Comparison of ENCODE assay signal across 8 cellular contexts in the genomic region with DNA sequence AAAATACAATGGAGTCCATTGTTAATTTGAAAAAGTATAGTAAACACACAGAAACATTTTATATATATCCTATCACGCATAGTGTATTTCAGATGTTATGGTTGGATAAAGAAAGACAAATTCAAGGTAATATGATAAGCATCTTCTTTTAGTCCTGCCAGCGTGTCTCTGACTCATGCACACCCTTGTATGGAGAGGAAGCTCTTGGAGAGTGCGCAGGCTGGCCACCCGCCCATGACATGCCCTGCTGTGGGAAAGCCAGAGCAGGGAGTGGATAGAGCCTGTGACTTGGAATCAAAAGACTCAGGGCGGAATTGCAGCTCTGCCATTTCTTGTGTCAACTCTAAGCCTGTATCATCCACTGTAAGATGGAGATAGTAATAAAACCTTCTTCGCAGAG. TPM values are rescaled to one million over a fixed set of nuclear protein-coding genes. Genes with fewer than 3 reads are reported as not detected.
DNase-seq lines count a peak whose midpoint lies in the region; ATAC-seq and TF ChIP-seq lines count a peak whose summit lies in the region.

No MANE protein-coding gene starts in this region.

- H3K27ac ChIP-seq in HCT116 (ENCODE audit: low read depth, low read length): peak overlapping the region; percentile 50
- peak overlapping the region in 5 of 8 donors; percentile 74 to 96 (median 93) for H3K27ac ChIP-seq in spleen
- H3K27ac ChIP-seq in neural progenitor cell: no peak overlapping the region

- H3K36me3 ChIP-seq in HCT116 (ENCODE audit: control insufficient read depth in 1 of 2, insufficient read depth in 2 of 2, low read length in 2 of 2) (no peaks in the 10 kb centered on the region), spleen (no peaks in the 10 kb centered on the region), neural progenitor cell (no peaks in the 10 kb centered on the region)

- peak overlapping the region in 1 of 2 experiments; percentile 7; a peak in 1 of 4 replicates for H3K4me3 ChIP-seq in HCT116 (replicated peaks in 1 of 2; ENCODE audit: low read depth in 1 of 2, low read length in 2 of 2)
- no peak overlapping the region for H3K4me3 ChIP-seq in spleen
- H3K4me3 ChIP-seq in neural progenitor cell: no peak overlapping the region

- 63 to 77% (median 67%) methylated on average over 6 of the region's 6 CpGs for WGBS in spleen, 5 donors

- no peaks in the 10 kb centered on the region for H3K9me2 ChIP-seq in HCT116 (ENCODE audit: insufficient read depth)

- intact Hi-C loops in HCT116 (cut with micrococcal nuclease) (loop anchor here (5.0 kb wide), 1 partner anchor 44 kb away; the partner anchor contains the start of gene CNBP), Right ventricle myocardium superior (cut with DNase I) (loop anchor here (5.0 kb wide), 1 partner anchor 44 kb away; the partner anchor contains the start of gene CNBP), spleen (cut with DNase I; ENCODE audit: low total_unique reads) (no loop called here)

- peaks cover 36 to 66% of the 10 kb centered on the region in 2 experiments for H3K4me1 ChIP-seq in HCT116 (ENCODE audit: control insufficient read depth in 1 of 2, insufficient read depth in 2 of 2, low read length in 2 of 2)
- peaks cover 12 to 69% (median 53%) of the 10 kb centered on the region in 6 donors for H3K4me1 ChIP-seq in spleen
- H3K4me1 ChIP-seq in neural progenitor cell: peaks cover 10% of the 10 kb centered on the region

- no peaks in the 10 kb centered on the region for H4K20me1 ChIP-seq in HCT116 (ENCODE audit: insufficient read depth)
- no peaks in the 10 kb centered on the region for H4K20me1 ChIP-seq in neural progenitor cell (ENCODE audit: low read depth)

- H3K9ac ChIP-seq in HCT116 (ENCODE audit: low read length): peak overlapping the region; percentile 28
- no peak overlapping the region for H3K9ac ChIP-seq in neural progenitor cell

- POLR2A ChIA-PET in HCT116 (lab: Charles Lee): interaction anchor here (0.5 to 2.6 kb wide), 3 partner anchors 12 to 222 kb away, joined by 3 to 12 read pairs (median 6); no protein-coding TSS in a partner anchor

- peak overlapping the region; percentile 75 for H2AFZ ChIP-seq in HCT116 (ENCODE audit: low read depth, low read length, poor library complexity, severe bottlenecking)
- no peak overlapping the region for H2AFZ ChIP-seq in neural progenitor cell (replicated peaks)

- H3K79me2 ChIP-seq in HCT116 (ENCODE audit: insufficient read depth, low read length): no peaks in the 10 kb centered on the region
- H3K79me2 ChIP-seq in neural progenitor cell (ENCODE audit: low read depth): no peaks in the 10 kb centered on the region

- CTCF ChIA-PET in HCT116 (lab: Charles Lee): interaction anchor here (2.7 kb wide), 1 partner anchor 19 kb away, joined by 13 read pairs; no protein-coding TSS in a partner anchor

- H3F3A ChIP-seq in neural progenitor cell (ENCODE audit: low read depth): peaks cover 18% of the 10 kb centered on the region

- peak overlapping the region; percentile 59 for H3K4me2 ChIP-seq in HCT116 (ENCODE audit: low read length)
- H3K4me2 ChIP-seq in neural progenitor cell: no peak overlapping the region

- TF ChIP-seq RAD21 in HCT116 (IDR thresholded peaks at IDR 0.05; ENCODE audit: low read depth): no peak

- no peaks in the 10 kb centered on the region for H3K36me3 Mint-ChIP-seq in T-helper 17 cell (ENCODE audit: low read depth)
- no peaks in the 10 kb centered on the region for H3K36me3 Mint-ChIP-seq in neural progenitor cell

- H3K4me3 Mint-ChIP-seq in T-helper 17 cell (no peak overlapping the region), neural progenitor cell (no peak overlapping the region)

- peak; percentile 57 for DNase-seq in HCT116 (ENCODE audit: low read depth, low spot score)
- DNase-seq in T-helper 17 cell: no peak
- peak; percentile 91 for DNase-seq in Right ventricle myocardium superior
- DNase-seq in spleen: peak; percentile 84
- no peak for DNase-seq in stimulated activated naive CD8-positive, alpha-beta T cell treated with anti-CD3 and anti-CD28 coated beads, Interleukin-15, Interleukin-2, amounts not matched to agents 100 U/mL and 50 U/mL, for 24 hours
- no peak for DNase-seq in NAMALWA (ENCODE audit: low spot score)
- DNase-seq in neural progenitor cell (ENCODE audit: low spot score): no peak

- H3K27ac Mint-ChIP-seq in T-helper 17 cell: peak overlapping the region; percentile 32
- no peak overlapping the region for H3K27ac Mint-ChIP-seq in neural progenitor cell

- no peaks in the 10 kb centered on the region for H3K27me3 Mint-ChIP-seq in T-helper 17 cell
- H3K27me3 Mint-ChIP-seq in neural progenitor cell (ENCODE audit: insufficient read depth, low read depth): peaks cover 9% of the 10 kb centered on the region

- H3K27me3 ChIP-seq in HCT116 (ENCODE audit: insufficient read depth, low read length) (no peaks in the 10 kb centered on the region), spleen (replicated peaks in 1 of 7) (peaks cover 0 to 3% (median 0%) of the 10 kb centered on the region in 7 donors), neural progenitor cell (no peaks in the 10 kb centered on the region)

- no peaks in the 10 kb centered on the region for H3K9me3 Mint-ChIP-seq in neural progenitor cell

- no TSS peak for BruUV-seq in HCT116 (replicated peaks; lab: Mats Ljungman, UMichigan)

- TF ChIP-seq POLR2A in HCT116 (IDR thresholded peaks at IDR 0.05; ENCODE audit: borderline replicate concordance, extremely low read depth, insufficient read depth, insufficient read length) (no peak), spleen (IDR thresholded peaks at IDR 0.05) (no peak)

- H3K9me3 ChIP-seq in HCT116 (ENCODE audit: control insufficient read depth in 1 of 2, insufficient read depth in 1 of 2, low read depth in 1 of 2, low read length in 2 of 2) (no peaks in the 10 kb centered on the region), T-helper 17 cell (ENCODE audit: control insufficient read depth, low read length, poor library complexity, severe bottlenecking) (no peaks in the 10 kb centered on the region), spleen (no peaks in the 10 kb centered on the region), neural progenitor cell (ENCODE audit: low read depth) (no peaks in the 10 kb centered on the region)

- RAD21 ChIA-PET in HCT116 (lab: Charles Lee; ENCODE audit: low non-redundant PET in 1 of 2, low total read pairs in 2 of 2, uncharacterized antibody in 2 of 2, unreplicated experiment in 2 of 2): no interaction called here

- peak; percentile 78 for ATAC-seq in HCT116
- no peak for ATAC-seq in T-helper 17 cell
- ATAC-seq in Right ventricle myocardium superior (ENCODE audit: poor library complexity): peak; percentile 79
- no peak for ATAC-seq in stimulated activated naive CD8-positive, alpha-beta T cell treated with anti-CD3 and anti-CD28 coated beads, Interleukin-15, Interleukin-2, amounts not matched to agents 100 U/mL and 50 U/mL, for 24 hours
- ATAC-seq in GM19328 (IDR thresholded peaks at IDR 0.05; ENCODE audit: unreplicated experiment): no peak

- TF ChIP-seq CTCF in HCT116 (IDR thresholded peaks at IDR 0.05 in 2 of 3, conservative IDR thresholded peaks at IDR 0.05 in 1 of 3; ENCODE audit: borderline replicate concordance in 1 of 3, insufficient read depth in 1 of 3, low read depth in 2 of 3, low read length in 2 of 3) (no peak), spleen (IDR thresholded peaks at IDR 0.05 in 8 of 11, conservative IDR thresholded peaks at IDR 0.05 in 3 of 11) (no peak), neural progenitor cell (IDR thresholded peaks at IDR 0.05) (no peak)

- H3K4me1 Mint-ChIP-seq in T-helper 17 cell (peaks cover 23% of the 10 kb centered on the region), neural progenitor cell (peaks cover 17% of the 10 kb centered on the region)

TF ChIP-seq in HCT116, 20 proteins besides CTCF, POLR2A, EP300 and RAD21:
- peak; percentile 55; the same call in 1 of the 2 replicates for TF ChIP-seq FOSL1 (IDR thresholded peaks at IDR 0.05; ENCODE audit: low read depth)
- TF ChIP-seq JUND (IDR thresholded peaks at IDR 0.05): peak; percentile 66
- no peak for TF ChIP-seq EZH2phosphoT487 (IDR thresholded peaks at IDR 0.05; ENCODE audit: borderline replicate concordance)
- peak; percentile 62; the same call in 1 of the 2 replicates for TF ChIP-seq SRF (IDR thresholded peaks at IDR 0.05; ENCODE audit: low read depth)
- TF ChIP-seq, protein P1, sequence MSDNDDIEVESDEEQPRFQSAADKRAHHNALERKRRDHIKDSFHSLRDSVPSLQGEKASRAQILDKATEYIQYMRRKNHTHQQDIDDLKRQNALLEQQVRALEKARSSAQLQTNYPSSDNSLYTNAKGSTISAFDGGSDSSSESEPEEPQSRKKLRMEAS (IDR thresholded peaks at IDR 0.05): peak; percentile 63; the same call in 1 of the 2 replicates

RNA-seq across cellular contexts. Expression of gene COPG1, which starts 23.0 kb away (rescaled TPM):
- 182 TPM for total RNA-seq in HCT116 (2021; ENCODE audit: unreplicated experiment)
- 171 and 220 TPM in 2 replicates for polyA plus RNA-seq in HCT116 (2012)
- total RNA-seq in T-helper 17 cell: 100 to 1,000 TPM; 101 to 102 TPM
- total RNA-seq in Right ventricle myocardium superior: 80.6 TPM
- total RNA-seq in spleen: 100 to 1,000 TPM in 5 of 7 donors, 10 to 100 TPM in 2; 90.8 to 134 (median 116) TPM
- 10 to 100 TPM; 47.8 to 52.3 (median 49.8) TPM for polyA plus RNA-seq in spleen
- 65.4 and 79.3 TPM in 2 replicates for total RNA-seq in neural progenitor cell (ENCODE audit: low replicate concordance)

RNA-seq across cellular contexts. Expression of gene CNBP, which starts 42.7 kb away (rescaled TPM):
- total RNA-seq in HCT116 (2021; ENCODE audit: unreplicated experiment) (353 TPM), T-helper 17 cell (100 to 1,000 TPM; 253 to 276 TPM), Right ventricle myocardium superior (476 TPM), spleen (100 to 1,000 TPM; 252 to 420 (median 279) TPM), neural progenitor cell (ENCODE audit: low replicate concordance) (424 and 495 TPM in 2 replicates)
- 338 TPM in 2 replicates for polyA plus RNA-seq in HCT116 (2012)
- polyA plus RNA-seq in spleen: 100 to 1,000 TPM; 301 to 360 (median 324) TPM

RNA-seq across cellular contexts. Expression of gene HMCES, which starts 52.3 kb away (rescaled TPM):
- total RNA-seq in HCT116 (2021; ENCODE audit: unreplicated experiment) (78.9 TPM), T-helper 17 cell (10 to 100 TPM; 48.2 to 55.3 TPM), Right ventricle myocardium superior (42.7 TPM), spleen (10 to 100 TPM; 24.0 to 31.9 (median 30.7) TPM), neural progenitor cell (ENCODE audit: low replicate concordance) (25.1 and 28.6 TPM in 2 replicates)
- 71.7 and 73.4 TPM in 2 replicates for polyA plus RNA-seq in HCT116 (2012)
- polyA plus RNA-seq in spleen: 10 to 100 TPM; 16.1 to 60.7 (median 18.8) TPM

Comparison
In these comparisons a context has a peak if more than half of its experiments do, and no peak if none do; other contexts are left out.
1. ATAC-seq: peak in HCT116 (single experiment) and Right ventricle myocardium superior (single experiment); none in T-helper 17 cell (single experiment), stimulated activated naive CD8-positive, alpha-beta T cell treated with anti-CD3 and anti-CD28 coated beads, Interleukin-15, Interleukin-2, amounts not matched to agents 100 U/mL and 50 U/mL, for 24 hours (single experiment) and GM19328 (single experiment).
2. DNase-seq: peak in HCT116 (single experiment), Right ventricle myocardium superior (single experiment) and spleen (single experiment); none in T-helper 17 cell (0 of 3), stimulated activated naive CD8-positive, alpha-beta T cell treated with anti-CD3 and anti-CD28 coated beads, Interleukin-15, Interleukin-2, amounts not matched to agents 100 U/mL and 50 U/mL, for 24 hours (single experiment), NAMALWA (single experiment) and neural progenitor cell (single experiment).